9 cellular contexts compared by ENCODE assay signal in genomic region chr19:49553451-49554271, GRCh38. TPM values are rescaled to one million over a fixed set of nuclear protein-coding genes. Genes with fewer than 3 reads are reported as not detected.
DNase-seq lines count a peak whose midpoint lies in the region; ATAC-seq, FAIRE-seq and TF ChIP-seq lines count a peak whose summit lies in the region.
"Had no signal": no experiment of that assay in that cellular context is flagged by ENCODE, and none has a peak within 500 bp of the region (broad histone marks: within the 10 kb centered on the region; RNA-seq: fewer than 3 reads in every experiment).

No MANE protein-coding gene starts in this region.

- H3K9me3 ChIP-seq in BLaER1, result no peaks in the 10 kb centered on the region

- DNase-seq in bronchial epithelial cell (ENCODE audit: low read depth), result peak; percentile 97
- DNase-seq in nephron progenitor cell, result no peak
- no peak for DNase-seq in superior temporal gyrus (ENCODE audit: extremely low spot score)

- no peak overlapping the region for H3K9ac ChIP-seq in BLaER1

- peak overlapping the region; percentile 53 for H3K4me3 Mint-ChIP-seq in T-helper 1 cell treated with Interleukin-12 subunit alpha and Interleukin-12 subunit beta and Interleukin-4 antibody, amounts not matched to agents 30 μg/mL and 1 μg/mL, for 36 hours
- H3K4me3 Mint-ChIP-seq in nephron progenitor cell, result no peak overlapping the region

- peaks cover 51% of the 10 kb centered on the region for H3K4me1 Mint-ChIP-seq in T-helper 1 cell treated with Interleukin-12 subunit alpha and Interleukin-12 subunit beta and Interleukin-4 antibody, amounts not matched to agents 30 μg/mL and 1 μg/mL, for 36 hours (ENCODE audit: low read depth)
- peaks cover 6% of the 10 kb centered on the region for H3K4me1 Mint-ChIP-seq in nephron progenitor cell

- H4K20me1 ChIP-seq in BLaER1, result no peaks in the 10 kb centered on the region

- peaks cover 70% of the 10 kb centered on the region for H3K36me3 ChIP-seq in BLaER1
- H3K36me3 ChIP-seq in bronchial epithelial cell (ENCODE audit: control insufficient read depth, insufficient read depth, low read length), result peaks cover 15% of the 10 kb centered on the region

- peaks cover 31% of the 10 kb centered on the region for H3K4me1 ChIP-seq in BLaER1

- H3K4me3 ChIP-seq in BLaER1 (no peak overlapping the region), bronchial epithelial cell (ENCODE audit: low read depth, low read length) (no peak overlapping the region)

- H3K9me3 Mint-ChIP-seq in T-helper 1 cell treated with Interleukin-12 subunit alpha and Interleukin-12 subunit beta and Interleukin-4 antibody, amounts not matched to agents 30 μg/mL and 1 μg/mL, for 36 hours, result no peaks in the 10 kb centered on the region
- no peaks in the 10 kb centered on the region for H3K9me3 Mint-ChIP-seq in nephron progenitor cell

- peak overlapping the region; percentile 72 for H3K4me2 ChIP-seq in BLaER1

- no peaks in the 10 kb centered on the region for H3K27me3 Mint-ChIP-seq in T-helper 1 cell treated with Interleukin-12 subunit alpha and Interleukin-12 subunit beta and Interleukin-4 antibody, amounts not matched to agents 30 μg/mL and 1 μg/mL, for 36 hours (ENCODE audit: low read depth)
- H3K27me3 Mint-ChIP-seq in nephron progenitor cell (ENCODE audit: low read depth, poor library complexity), result peaks cover 3% of the 10 kb centered on the region

- H3K27ac Mint-ChIP-seq in T-helper 1 cell treated with Interleukin-12 subunit alpha and Interleukin-12 subunit beta and Interleukin-4 antibody, amounts not matched to agents 30 μg/mL and 1 μg/mL, for 36 hours, result peak overlapping the region; percentile 93
- peak overlapping the region; percentile 34 for H3K27ac Mint-ChIP-seq in nephron progenitor cell

- ATAC-seq in GM18870 (IDR thresholded peaks at IDR 0.05; ENCODE audit: unreplicated experiment) (no peak), HG02610 (IDR thresholded peaks at IDR 0.05; ENCODE audit: unreplicated experiment) (no peak), GM18502 (IDR thresholded peaks at IDR 0.05; ENCODE audit: poor library complexity, unreplicated experiment) (no peak)

- H3K27me3 ChIP-seq in BLaER1, result no peaks in the 10 kb centered on the region
- no peaks in the 10 kb centered on the region for H3K27me3 ChIP-seq in bronchial epithelial cell (ENCODE audit: control insufficient read depth, insufficient read depth, low read length)

- no peak overlapping the region for H3K27ac ChIP-seq in BLaER1

- TF ChIP-seq CTCF in bronchial epithelial cell (IDR thresholded peaks at IDR 0.05; ENCODE audit: insufficient read depth, low read length, severe bottlenecking), result no peak
- no peak for TF ChIP-seq CTCF in nephron progenitor cell (IDR thresholded peaks at IDR 0.05)

- peaks cover 43% of the 10 kb centered on the region for H3K36me3 Mint-ChIP-seq in T-helper 1 cell treated with Interleukin-12 subunit alpha and Interleukin-12 subunit beta and Interleukin-4 antibody, amounts not matched to agents 30 μg/mL and 1 μg/mL, for 36 hours (ENCODE audit: low read depth)
- peaks cover 43% of the 10 kb centered on the region for H3K36me3 Mint-ChIP-seq in nephron progenitor cell (ENCODE audit: low read depth)

- FAIRE-seq in bronchial epithelial cell (lab: Jason Lieb, UNC), result peak; percentile 99
- FAIRE-seq: colon had no signal

RNA-seq across cellular contexts. Expression of gene RCN3, which starts 25.9 kb away (rescaled TPM):
- total RNA-seq in bronchial epithelial cell, result 0.77 and 3.9 TPM in 2 replicates

RNA-seq across cellular contexts. Expression of gene NOSIP, which starts 26.7 kb away (rescaled TPM):
- total RNA-seq in bronchial epithelial cell, result 71.1 and 78.0 TPM in 2 replicates

RNA-seq across cellular contexts. Expression of gene PRRG2, which starts 27.5 kb away (rescaled TPM):
- 4.5 and 6.3 TPM in 2 replicates for total RNA-seq in bronchial epithelial cell

RNA-seq across cellular contexts. Expression of gene PRR12, which starts 37.3 kb away (rescaled TPM):
- total RNA-seq in bronchial epithelial cell, result 0.79 and 1.9 TPM in 2 replicates

RNA-seq across cellular contexts. Expression of gene FCGRT, which starts 41.2 kb away (rescaled TPM):
- 13.2 and 15.7 TPM in 2 replicates for total RNA-seq in bronchial epithelial cell
